19 cellular contexts compared by ENCODE assay signal in the genomic region with DNA sequence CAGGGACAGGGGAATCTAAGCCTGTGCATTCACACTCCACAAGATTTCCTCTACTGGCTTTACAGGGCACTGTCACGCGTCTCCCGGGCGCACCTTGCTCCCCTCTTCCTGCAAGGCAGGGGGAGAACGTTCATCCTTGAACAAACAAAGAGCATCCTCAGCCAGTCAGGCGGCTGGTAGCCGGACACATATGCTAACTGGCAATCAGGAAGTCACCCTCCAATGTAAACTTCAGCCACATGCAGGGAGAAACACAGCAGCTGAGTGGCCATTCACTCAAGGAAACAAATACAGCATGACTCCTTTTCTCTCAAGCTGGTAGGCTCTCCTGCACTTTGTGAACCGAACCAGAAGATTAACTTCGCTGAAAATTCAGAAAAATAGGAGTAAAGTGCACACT.
"Had no signal": no experiment of that assay in that cellular context is flagged by ENCODE, and none has a peak within 500 bp of the region (broad histone marks: within the 10 kb centered on the region; RNA-seq: fewer than 3 reads in every experiment).

No MANE protein-coding gene starts in this region.

- H3K4me1 Mint-ChIP-seq: activated T-helper 17 cell treated with anti-CD3 and anti-CD28 coated beads, Interleukin-2, amount 50 U/mL, for 72 hours had no signal

- H3K27me3 Mint-ChIP-seq: progenitor cell of endocrine pancreas, type B pancreatic cell had no signal

- H3K4me3 Mint-ChIP-seq: activated CD8-positive, alpha-beta T cell treated with anti-CD3 and anti-CD28 coated beads for 36 hours; activated naive CD8-positive, alpha-beta T cell treated with anti-CD3 and anti-CD28 coated beads for 36 hours; activated T-helper 17 cell treated with anti-CD3 and anti-CD28 coated beads, Interleukin-2, amount 50 U/mL, for 72 hours; nephron progenitor cell; type B pancreatic cell had no signal

- H3K9me3 Mint-ChIP-seq: activated CD8-positive, alpha-beta T cell treated with anti-CD3 and anti-CD28 coated beads for 36 hours; activated naive CD8-positive, alpha-beta T cell treated with anti-CD3 and anti-CD28 coated beads for 36 hours; activated T-helper 17 cell treated with anti-CD3 and anti-CD28 coated beads, Interleukin-2, amount 50 U/mL, for 72 hours; type B pancreatic cell had no signal

- H3K4me3 ChIP-seq: gastrocnemius medialis, left lung, stomach had no signal

- H3K27ac Mint-ChIP-seq: activated CD8-positive, alpha-beta T cell treated with anti-CD3 and anti-CD28 coated beads for 36 hours; activated naive CD8-positive, alpha-beta T cell treated with anti-CD3 and anti-CD28 coated beads for 36 hours; activated T-helper 17 cell treated with anti-CD3 and anti-CD28 coated beads, Interleukin-2, amount 50 U/mL, for 72 hours; nephron progenitor cell; progenitor cell of endocrine pancreas; type B pancreatic cell had no signal

- H3K27me3 ChIP-seq: gastrocnemius medialis, left lung had no signal

- DNase-seq: activated CD4-positive, alpha-beta T cell treated with anti-CD3 and anti-CD28 coated beads for 48 hours; activated CD4-positive, CD25-positive, alpha-beta regulatory T cell; activated CD8-positive, alpha-beta T cell treated with anti-CD3 and anti-CD28 coated beads for 36 hours; activated naive CD4-positive, alpha-beta T cell; activated naive CD8-positive, alpha-beta T cell treated with anti-CD3 and anti-CD28 coated beads for 36 hours; activated T-cell treated with anti-CD3 and anti-CD28 coated beads, Interleukin-2, amount 50 U/mL, for 1 hour; amniotic stem cell; effector CD8-positive, alpha-beta T cell; gastrocnemius medialis; head of caudate nucleus; kidney; left lung; mammary epithelial cell; midbrain; nephron progenitor cell; stomach had no signal

- H3K27ac ChIP-seq: gastrocnemius medialis, left lung, stomach had no signal

- H3K36me3 ChIP-seq: gastrocnemius medialis, left lung, stomach had no signal

- H3K36me3 Mint-ChIP-seq: activated naive CD8-positive, alpha-beta T cell treated with anti-CD3 and anti-CD28 coated beads for 36 hours; type B pancreatic cell had no signal

- H3K9me3 ChIP-seq: gastrocnemius medialis, left lung, stomach had no signal
